11 cellular contexts compared by ENCODE assay signal in genomic region chr10:88117227-88117626, GRCh38.
DNase-seq lines count a peak whose midpoint lies in the region; ATAC-seq and TF ChIP-seq lines count a peak whose summit lies in the region.
"Had no signal": no experiment of that assay in that cellular context is flagged by ENCODE, and none has a peak within 500 bp of the region (broad histone marks: within the 10 kb centered on the region; RNA-seq: fewer than 3 reads in every experiment).

No MANE protein-coding gene starts in this region.

- peaks cover 46% of the 10 kb centered on the region for H3F3A ChIP-seq in DOHH2 (ENCODE audit: control insufficient read depth, insufficient read depth)

- H3K4me3 ChIP-seq in DOHH2 (ENCODE audit: low read length) (no peak overlapping the region), BE2C (ENCODE audit: low read depth, low read length) (no peak overlapping the region), MG63 (no peak overlapping the region)
- H3K4me3 ChIP-seq: hepatocyte had no signal

- H4K20me1 ChIP-seq in DOHH2 (ENCODE audit: control insufficient read depth, insufficient read depth, low read depth, low read length) = no peaks in the 10 kb centered on the region

- H3K4me1 ChIP-seq in DOHH2 (ENCODE audit: control insufficient read depth, low read length) (peaks cover 100% of the 10 kb centered on the region), BE2C (peaks cover 12% of the 10 kb centered on the region)

- peak; percentile 32 for ATAC-seq in HG02642 (IDR thresholded peaks at IDR 0.05; ENCODE audit: poor library complexity, unreplicated experiment)

- H3K9me3 ChIP-seq in DOHH2 (ENCODE audit: control insufficient read depth, insufficient read depth, low read length) (no peaks in the 10 kb centered on the region), BE2C (no peaks in the 10 kb centered on the region), MG63 (no peaks in the 10 kb centered on the region)

- DNase-seq in activated CD8-positive, alpha-beta memory T cell treated with anti-CD3 and anti-CD28 coated beads, Interleukin-2, amount 50 U/mL, for 24 hours (ENCODE audit: extremely low read depth) = peak; percentile 45
- peak; percentile 33 for DNase-seq in stimulated activated CD4-positive, alpha-beta T cell treated with anti-CD3 and anti-CD28 coated beads, Interleukin-12 subunit alpha, Interleukin-12 subunit beta, amount 100 ng/mL, for 4 hours
- DNase-seq in BE2C (no peak), NCI-H1105 treated with DMSO at 0.1 percent for 48 hours (lab: John Stamatoyannopoulos, UW) (no peak), MG63 (no peak), inferior parietal cortex (ENCODE audit: extremely low spot score) (no peak)
- DNase-seq: COR-L47, NCI-H2107 had no signal

- peak overlapping the region; percentile 66 for H3K4me2 ChIP-seq in DOHH2 (ENCODE audit: low read length)
- H3K4me2 ChIP-seq: hepatocyte had no signal

- peaks cover 8% of the 10 kb centered on the region for H3K36me3 ChIP-seq in DOHH2 (ENCODE audit: control insufficient read depth, low read length)
- no peaks in the 10 kb centered on the region for H3K36me3 ChIP-seq in BE2C
- no peaks in the 10 kb centered on the region for H3K36me3 ChIP-seq in MG63

- no peak for TF ChIP-seq CTCF in DOHH2 (IDR thresholded peaks at IDR 0.05; ENCODE audit: low read depth, low read length, poor library complexity, severe bottlenecking)
- TF ChIP-seq CTCF in BE2C (IDR thresholded peaks at IDR 0.05; ENCODE audit: low read depth, low read length) = no peak

- no peaks in the 10 kb centered on the region for H3K9me2 ChIP-seq in DOHH2 (replicated peaks; ENCODE audit: control insufficient read depth, low read length)

- H3K27me3 ChIP-seq in DOHH2 (ENCODE audit: control insufficient read depth, low read length) (no peaks in the 10 kb centered on the region), BE2C (no peaks in the 10 kb centered on the region), MG63 (no peaks in the 10 kb centered on the region)
- H3K27me3 ChIP-seq: hepatocyte had no signal

- H3K79me2 ChIP-seq in DOHH2 (ENCODE audit: control insufficient read depth, low read length) = no peaks in the 10 kb centered on the region
- H3K79me2 ChIP-seq: hepatocyte had no signal

- H3K27ac ChIP-seq in DOHH2 (ENCODE audit: low read depth, low read length) = peak overlapping the region; percentile 91
- H3K27ac ChIP-seq: hepatocyte had no signal

Comparison
In these comparisons a context has a peak if more than half of its experiments do, and no peak if none do; other contexts are left out.
1. DNase-seq: peak in activated CD8-positive, alpha-beta memory T cell treated with anti-CD3 and anti-CD28 coated beads, Interleukin-2, amount 50 U/mL, for 24 hours (single experiment) and stimulated activated CD4-positive, alpha-beta T cell treated with anti-CD3 and anti-CD28 coated beads, Interleukin-12 subunit alpha, Interleukin-12 subunit beta, amount 100 ng/mL, for 4 hours (single experiment); none in BE2C (single experiment), NCI-H1105 treated with DMSO at 0.1 percent for 48 hours (single experiment), MG63 (single experiment) and inferior parietal cortex (single experiment).